Comparison of ENCODE assay signal across 1 cellular context in genomic region chr6:11918739-11919605, GRCh38.
TF ChIP-seq lines count a peak whose summit lies in the region.

No MANE protein-coding gene starts in this region.

TF ChIP-seq in GM23338, 12 proteins besides CTCF, POLR2A, EP300 and RAD21 (continued from another document):
- TF ChIP-seq ETS1 (IDR thresholded peaks at IDR 0.05) (no peak), REST (IDR thresholded peaks at IDR 0.05; ENCODE audit: unreplicated experiment) (no peak), EZH2 (IDR thresholded peaks at IDR 0.05; ENCODE audit: low read depth, unreplicated experiment) (no peak), CREB1 (CRISPR knock-in tag; IDR thresholded peaks at IDR 0.05; ENCODE audit: low read depth) (no peak), ZNF462 (CRISPR knock-in tag; IDR thresholded peaks at IDR 0.05) (no peak), ZNF114 (CRISPR knock-in tag; IDR thresholded peaks at IDR 0.05) (no peak)
